Comparison of ENCODE assay signal across 11 cellular contexts in the genomic region with DNA sequence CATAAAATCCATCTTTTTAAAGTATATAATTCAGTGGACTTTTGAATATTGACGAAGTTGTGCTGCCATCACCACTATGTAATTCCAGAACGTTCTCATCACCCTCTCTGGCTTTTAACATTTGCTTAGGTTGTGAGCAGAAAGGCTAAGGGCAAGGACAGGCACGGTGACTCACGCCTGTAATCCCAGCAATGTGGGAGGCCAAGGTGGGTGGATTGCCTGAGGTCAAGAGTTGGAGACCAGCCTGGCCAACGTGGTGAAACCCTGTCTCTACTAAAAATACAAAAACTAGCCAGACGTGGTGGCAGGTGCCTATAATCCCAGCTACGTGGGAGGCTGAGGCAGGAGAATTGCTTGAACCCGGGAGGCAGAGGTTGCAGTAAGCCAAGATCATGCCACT. TPM values are rescaled to one million over a fixed set of nuclear protein-coding genes. Genes with fewer than 3 reads are reported as not detected.
DNase-seq lines count a peak whose midpoint lies in the region; TF ChIP-seq lines count a peak whose summit lies in the region.
"Not testable (repeated sequence)": the region's sequence is repeated elsewhere in the genome, so short reads cannot be mapped to it uniquely, and the experiment has no call there.
"Had no signal": no experiment of that assay in that cellular context is flagged by ENCODE, and none has a peak within 500 bp of the region (broad histone marks: within the 10 kb centered on the region; RNA-seq: fewer than 3 reads in every experiment).

No MANE protein-coding gene starts in this region.

- not testable (repeated sequence) for H3K4ac ChIP-seq in trophoblast cell (ENCODE audit: low read depth, low read length)

- WGBS in trophoblast cell (ENCODE audit: extremely low coverage, insufficient coverage, insufficient read length), result no CpG with 5 or more reads among the region's 8 CpGs

- not testable (repeated sequence) for H4K12ac ChIP-seq in trophoblast cell (ENCODE audit: low read depth, low read length)

- H3K9me3 ChIP-seq in HEK293 (ENCODE audit: control insufficient read depth, insufficient read depth, low read depth, low read length); MG63; trophoblast cell (ENCODE audit: insufficient read depth, low read depth, low read length): not testable (repeated sequence)

- H2AFZ ChIP-seq in trophoblast cell (ENCODE audit: insufficient read depth, low read length, poor library complexity), result not testable (repeated sequence)

- H4K91ac ChIP-seq in trophoblast cell (ENCODE audit: low read depth, low read length), result not testable (repeated sequence)

- POLR2A ChIA-PET in HEK293 (lab: Yijun Ruan, JAX), result not testable (repeated sequence)

- H3K4me2 ChIP-seq in trophoblast cell (ENCODE audit: low read length), result not testable (repeated sequence)

- CTCF ChIA-PET in HEK293 (lab: Yijun Ruan, JAX), result interaction anchor here (0.5 to 1.2 kb wide), 2 partner anchors 8 to 10 kb away, joined by 3 read pairs; no protein-coding TSS in a partner anchor

- DNase-seq in MG63, result peak; percentile 27
- peak; percentile 7 for DNase-seq in amniotic epithelial cell (ENCODE audit: low read depth)
- DNase-seq in islet precursor cell, result peak; percentile 70
- peak; percentile 74 for DNase-seq in trophoblast cell

- not testable (repeated sequence) for TF ChIP-seq CTCF in HEK293 (tag by site-specific recombination; IDR thresholded peaks at IDR 0.05)

- H3K23ac ChIP-seq in trophoblast cell (ENCODE audit: low read length), result not testable (repeated sequence)

- not testable (repeated sequence) for H3K27me3 ChIP-seq in MG63; trophoblast cell (ENCODE audit: insufficient read depth, low read length)

- H3K27ac ChIP-seq in HEK293 (ENCODE audit: extremely low read depth, low read depth, low read length); trophoblast cell (ENCODE audit: low read depth, low read length): not testable (repeated sequence)

- not testable (repeated sequence) for H3K14ac ChIP-seq in trophoblast cell (ENCODE audit: low read length)

- not testable (repeated sequence) for H3K4me1 ChIP-seq in HEK293 (ENCODE audit: control insufficient read depth, insufficient read depth, low read length); trophoblast cell (ENCODE audit: control insufficient read depth in 1 of 2, insufficient read depth in 2 of 2, low read length in 2 of 2)

- not testable (repeated sequence) for H2BK5ac ChIP-seq in trophoblast cell (ENCODE audit: low read depth, low read length, poor library complexity)

- H3K18ac ChIP-seq in trophoblast cell (ENCODE audit: low read length), result not testable (repeated sequence)

- H2AK5ac ChIP-seq in trophoblast cell (ENCODE audit: low read length), result not testable (repeated sequence)

- not testable (repeated sequence) for H3K4me3 ChIP-seq in HEK293 (ENCODE audit: low read depth, low read length); MG63; trophoblast cell (ENCODE audit: low read depth, low read length)

- not testable (repeated sequence) for H3K79me2 ChIP-seq in trophoblast cell (ENCODE audit: control insufficient read depth, insufficient read depth, low read length, poor library complexity)

- H2BK120ac ChIP-seq in trophoblast cell (ENCODE audit: insufficient read depth, low read length, poor library complexity), result not testable (repeated sequence)

- not testable (repeated sequence) for H2BK12ac ChIP-seq in trophoblast cell (ENCODE audit: low read length)

- not testable (repeated sequence) for H4K8ac ChIP-seq in trophoblast cell (ENCODE audit: low read depth, low read length)

- H3K36me3 ChIP-seq in HEK293 (ENCODE audit: control insufficient read depth in 2 of 2, insufficient read depth in 1 of 2, low read length in 2 of 2); MG63; trophoblast cell (ENCODE audit: control insufficient read depth in 1 of 2, insufficient read depth in 2 of 2, low read length in 2 of 2): not testable (repeated sequence)

- H3K9ac ChIP-seq in trophoblast cell (ENCODE audit: low read length), result not testable (repeated sequence)

- H3K79me1 ChIP-seq in trophoblast cell (ENCODE audit: low read length), result not testable (repeated sequence)

TF ChIP-seq in HEK293, 187 proteins besides CTCF, POLR2A, EP300 and RAD21:
- TF ChIP-seq EGR2 (tag by site-specific recombination; IDR thresholded peaks at IDR 0.05; ENCODE audit: low read depth) (peak; percentile 67; the same call in 1 of the 2 replicates), ZFHX2 (tag by site-specific recombination; conservative IDR thresholded peaks at IDR 0.05) (peak; percentile 32; the same call in 1 of the 2 replicates)

RNA-seq across cellular contexts. Expression of a gene that starts 11.0 kb away (rescaled TPM):
- not detected in 2 replicates for total RNA-seq in MG63 (2014; rRNA removed; shearing (Covaris generic); ENCODE audit: low replicate concordance)
- polyA plus RNA-seq in trophoblast cell (2013), result not detected in 2 replicates
- total RNA-seq: CD4-positive, alpha-beta memory T cell; CD4-positive, CD25-positive, alpha-beta regulatory T cell; CD8-positive, alpha-beta memory T cell; Daoy had no signal
- polyA plus RNA-seq: AG04450; CD14-positive monocyte; CD4-positive, alpha-beta memory T cell; CD4-positive, CD25-positive, alpha-beta regulatory T cell; CD8-positive, alpha-beta memory T cell had no signal

Comparison
In these comparisons a context has a peak if more than half of its experiments do, and no peak if none do; other contexts are left out.
1. DNase-seq: peak in every context shown above with its lines; median percentile 74 in trophoblast cell; 70 in islet precursor cell; 27 in MG63; 7 in amniotic epithelial cell.